In genomic region chr18:13455960-13456471, GRCh38 we compare ENCODE assay signal across 10 cellular contexts.
DNase-seq lines count a peak whose midpoint lies in the region; ATAC-seq and TF ChIP-seq lines count a peak whose summit lies in the region.
"Had no signal": no experiment of that assay in that cellular context is flagged by ENCODE, and none has a peak within 500 bp of the region (broad histone marks: within the 10 kb centered on the region; RNA-seq: fewer than 3 reads in every experiment).

No MANE protein-coding gene starts in this region.

- in situ Hi-C loops in brain microvascular endothelial cell (cut with HindIII; ENCODE audit: low pct_ligation_motif_present, low sequenced_read_pairs), result no loop called here

- H3K4me1 Mint-ChIP-seq in GM23338 (peaks cover 30% of the 10 kb centered on the region), endothelial cell (ENCODE audit: unreplicated experiment) (peaks cover 20% of the 10 kb centered on the region)
- H3K4me1 Mint-ChIP-seq in naive thymus-derived CD8-positive, alpha-beta T cell, result peaks cover 27 to 56% (median 49%) of the 10 kb centered on the region in 4 donors

- H3F3A ChIP-seq in GM23338 (replicated peaks; ENCODE audit: low read depth), result no peaks in the 10 kb centered on the region

- no peak overlapping the region for H3K4me2 ChIP-seq in GM23338

- no peaks in the 10 kb centered on the region for H3K27me3 ChIP-seq in GM23338 (ENCODE audit: insufficient read depth)
- H3K27me3 ChIP-seq in testis, result no peaks in the 10 kb centered on the region
- H3K27me3 ChIP-seq in brain microvascular endothelial cell (replicated peaks), result no peaks in the 10 kb centered on the region

- H3K36me3 Mint-ChIP-seq in GM23338 (ENCODE audit: low read depth), result no peaks in the 10 kb centered on the region
- H3K36me3 Mint-ChIP-seq in naive thymus-derived CD8-positive, alpha-beta T cell, result peaks cover 0 to 4% (median 2%) of the 10 kb centered on the region in 3 donors
- peaks cover 13% of the 10 kb centered on the region for H3K36me3 Mint-ChIP-seq in endothelial cell (ENCODE audit: low read depth, unreplicated experiment)

- H4K20me1 ChIP-seq in GM23338 (replicated peaks; ENCODE audit: insufficient read depth), result no peaks in the 10 kb centered on the region

- ATAC-seq in GM18508 (IDR thresholded peaks at IDR 0.05; ENCODE audit: insufficient read depth, unreplicated experiment) (peak; percentile 74), GM23338 (no peak)
- peak; percentile 29 to 52 for ATAC-seq in naive thymus-derived CD8-positive, alpha-beta T cell

- peaks cover 6% of the 10 kb centered on the region for H3K27me3 Mint-ChIP-seq in GM23338 (ENCODE audit: insufficient read depth, low read depth, poor library complexity)
- H3K27me3 Mint-ChIP-seq in naive thymus-derived CD8-positive, alpha-beta T cell, result no peaks in the 10 kb centered on the region
- H3K27me3 Mint-ChIP-seq in endothelial cell (ENCODE audit: unreplicated experiment), result peaks cover 13% of the 10 kb centered on the region

- WGBS in testis, 2 donors, result 82 to 91% methylated on average over 18 to 19 of the region's 19 CpGs

- TF ChIP-seq CTCF in GM23338 (conservative IDR thresholded peaks at IDR 0.05; ENCODE audit: low read depth in 2 of 2) (no peak), endothelial cell (IDR thresholded peaks at IDR 0.05; ENCODE audit: unreplicated experiment) (no peak), testis (IDR thresholded peaks at IDR 0.05) (no peak), brain microvascular endothelial cell (IDR thresholded peaks at IDR 0.05; ENCODE audit: low read depth, low read length, missing control alignments) (no peak)

- no peaks in the 10 kb centered on the region for H3K9me2 ChIP-seq in GM23338 (ENCODE audit: insufficient read depth)

- no peaks in the 10 kb centered on the region for H3K79me2 ChIP-seq in GM23338 (replicated peaks; ENCODE audit: insufficient read depth)

- no peak overlapping the region for H2AFZ ChIP-seq in GM23338

- H3K9me3 Mint-ChIP-seq in GM23338 (no peaks in the 10 kb centered on the region; the same call in 2 of the 3 replicates), endothelial cell (ENCODE audit: unreplicated experiment) (no peaks in the 10 kb centered on the region)
- no peaks in the 10 kb centered on the region for H3K9me3 Mint-ChIP-seq in naive thymus-derived CD8-positive, alpha-beta T cell

- H3K4me3 ChIP-seq in GM23338 (no peak overlapping the region), testis (no peak overlapping the region), brain microvascular endothelial cell (ENCODE audit: low read depth, low read length) (no peak overlapping the region)
- H3K4me3 ChIP-seq: thoracic aorta had no signal

- POLR2A ChIA-PET in naive thymus-derived CD8-positive, alpha-beta T cell (lab: Charles Lee), result interaction anchor here (1.1 to 1.5 kb wide), 2 partner anchors 11 to 28 kb away, joined by 3 read pairs; no protein-coding TSS in a partner anchor

- intact Hi-C loops in testis (cut with DNase I; ENCODE audit: low total_unique reads), result no loop called here

- H3K36me3 ChIP-seq in GM23338 (ENCODE audit: insufficient read depth), result no peaks in the 10 kb centered on the region
- no peaks in the 10 kb centered on the region for H3K36me3 ChIP-seq in testis (ENCODE audit: low read depth, missing control alignments)
- no peaks in the 10 kb centered on the region for H3K36me3 ChIP-seq in brain microvascular endothelial cell (replicated peaks)
- H3K36me3 ChIP-seq: thoracic aorta had no signal

- H3K27ac Mint-ChIP-seq in GM23338 (0 out of 2 replicates have a peak overlapping the region, but pooled peaks have one; percentile 2), endothelial cell (ENCODE audit: unreplicated experiment) (no peak overlapping the region)
- H3K27ac Mint-ChIP-seq in naive thymus-derived CD8-positive, alpha-beta T cell, result peak overlapping the region in 8 of 10 donors; percentile 19 to 90 (median 68)

- DNase-seq in GM23338 (ENCODE audit: low spot score) (no peak), KG1 (lab: John Stamatoyannopoulos, UW) (no peak), endothelial cell (ENCODE audit: low spot score) (no peak), testis (no peak), brain microvascular endothelial cell (no peak)
- peak; percentile 50 to 59 for DNase-seq in activated CD4-positive, alpha-beta T cell treated with anti-CD3 and anti-CD28 coated beads, Interleukin-2, amount 50 U/mL, for 48 hours
- DNase-seq in naive thymus-derived CD8-positive, alpha-beta T cell, result no peak
- DNase-seq: NCI-H1436 had no signal

- TF ChIP-seq POLR2A in testis (IDR thresholded peaks at IDR 0.05), result no peak

- H3K4me3 Mint-ChIP-seq in GM23338 (no peak overlapping the region), endothelial cell (ENCODE audit: unreplicated experiment) (no peak overlapping the region)
- H3K4me3 Mint-ChIP-seq in naive thymus-derived CD8-positive, alpha-beta T cell, result peak overlapping the region; percentile 26 to 78 (median 57)

- H3K4me1 ChIP-seq in GM23338 (ENCODE audit: insufficient read depth) (peaks cover 12% of the 10 kb centered on the region), testis (no peaks in the 10 kb centered on the region)

- H3K27ac ChIP-seq in GM23338 (ENCODE audit: low read depth) (no peak overlapping the region), testis (no peak overlapping the region), brain microvascular endothelial cell (no peak overlapping the region)
- H3K27ac ChIP-seq: thoracic aorta had no signal

- no peaks in the 10 kb centered on the region for H3K9me3 ChIP-seq in testis
- H3K9me3 ChIP-seq: thoracic aorta had no signal

TF ChIP-seq in GM23338, 12 proteins besides CTCF, POLR2A, EP300 and RAD21:
- TF ChIP-seq JUNB (IDR thresholded peaks at IDR 0.05; ENCODE audit: unreplicated experiment), result no peak

Comparison
In these comparisons a context has a peak if more than half of its experiments do, and no peak if none do; other contexts are left out.
1. DNase-seq: peak in activated CD4-positive, alpha-beta T cell treated with anti-CD3 and anti-CD28 coated beads, Interleukin-2, amount 50 U/mL, for 48 hours (2 of 2); none in GM23338 (single experiment), naive thymus-derived CD8-positive, alpha-beta T cell (0 of 10), KG1 (single experiment), endothelial cell (single experiment), testis (single experiment) and brain microvascular endothelial cell (single experiment).
2. H3K4me3 Mint-ChIP-seq: peak in naive thymus-derived CD8-positive, alpha-beta T cell (10 of 10); none in GM23338 (single experiment) and endothelial cell (single experiment).